Comparison of ENCODE assay signal across 26 cellular contexts in genomic region chr6:149071997-149072396, GRCh38.
"Had no signal": no experiment of that assay in that cellular context is flagged by ENCODE, and none has a peak within 500 bp of the region (broad histone marks: within the 10 kb centered on the region; RNA-seq: fewer than 3 reads in every experiment).

No MANE protein-coding gene starts in this region.

- H3K27ac ChIP-seq: neural progenitor cell, ovary, parathyroid adenoma, psoas muscle, right lobe of liver, sigmoid colon, suprapubic skin, testis, tibial artery, transverse colon, upper lobe of right lung, uterus had no signal

- DNase-seq: natural killer cell; occipital lobe; ovary; posterior cingulate gyrus; psoas muscle; right cardiac atrium; right lobe of liver; sigmoid colon; small intestine; stimulated activated CD4-positive, alpha-beta T cell treated with anti-CD3 and anti-CD28 coated beads, Interleukin-15, amount 100 ng/mL, for 24 hours; stimulated activated CD4-positive, alpha-beta T cell treated with anti-CD3 and anti-CD28 coated beads, Interleukin-2, amount 100 ng/mL, for 24 hours; stimulated activated CD4-positive, alpha-beta T cell treated with anti-CD3 and anti-CD28 coated beads, Interleukin-2, amount 100 ng/mL, for 48 hours; stimulated activated CD4-positive, alpha-beta T cell treated with anti-CD3 and anti-CD28 coated beads, Interleukin-4, amount 100 ng/mL, for 24 hours; stimulated activated naive CD4-positive, alpha-beta T cell; stimulated activated naive CD8-positive, alpha-beta T cell treated with anti-CD3 and anti-CD28 coated beads, Interleukin-15, amount 100 ng/mL, for 72 hours; stimulated activated naive CD8-positive, alpha-beta T cell treated with anti-CD3 and anti-CD28 coated beads, Interleukin-15, Interleukin-2, amounts not matched to agents 100 U/mL and 50 U/mL, for 24 hours; substantia nigra; testis; tibial artery; transverse colon; upper lobe of right lung; uterus had no signal

- ATAC-seq: natural killer cell; psoas muscle; right cardiac atrium; right lobe of liver; stimulated activated effector memory CD8-positive, alpha-beta T cell treated with anti-CD3 and anti-CD28 coated beads, Interleukin-12 subunit alpha, Interleukin-12 subunit beta, amount 100 ng/mL, for 72 hours; stimulated activated naive CD8-positive, alpha-beta T cell treated with anti-CD3 and anti-CD28 coated beads, Interleukin-15, amount 100 ng/mL, for 72 hours; stimulated activated naive CD8-positive, alpha-beta T cell treated with anti-CD3 and anti-CD28 coated beads, Interleukin-15, Interleukin-2, amounts not matched to agents 100 U/mL and 50 U/mL, for 24 hours; upper lobe of right lung had no signal

- H3K27me3 ChIP-seq: neural progenitor cell, ovary, right lobe of liver, sigmoid colon, suprapubic skin, testis, tibial artery, transverse colon, upper lobe of right lung, uterus had no signal

- H3K36me3 ChIP-seq: neural progenitor cell, ovary, right lobe of liver, tibial artery, transverse colon, upper lobe of right lung, uterus had no signal

- H3K4me3 ChIP-seq: neural progenitor cell, ovary, psoas muscle, right lobe of liver, sigmoid colon, suprapubic skin, testis, tibial artery, transverse colon, upper lobe of right lung, uterus had no signal

- H2AFZ ChIP-seq: neural progenitor cell, parathyroid adenoma had no signal

- H3K79me2 ChIP-seq: parathyroid adenoma had no signal

- FAIRE-seq: small intestine had no signal

- H3K4me1 ChIP-seq: neural progenitor cell, psoas muscle, suprapubic skin, testis, upper lobe of right lung, uterus had no signal

- H3K9me3 ChIP-seq: ovary, psoas muscle, right lobe of liver, sigmoid colon, suprapubic skin, testis, tibial artery, transverse colon, upper lobe of right lung, uterus had no signal

- H3K9ac ChIP-seq: neural progenitor cell, parathyroid adenoma had no signal

- H3K4me2 ChIP-seq: neural progenitor cell had no signal
